20 cellular contexts compared by ENCODE assay signal in genomic region chr5:175678074-175678473, GRCh38. TPM values are rescaled to one million over a fixed set of nuclear protein-coding genes. Genes with fewer than 3 reads are reported as not detected.
A peak's percentile ranks its signal among the peaks of the same experiment; 100 is the strongest.
DNase-seq lines count a peak whose midpoint lies in the region; ATAC-seq, FAIRE-seq and TF ChIP-seq lines count a peak whose summit lies in the region.
"Had no signal": no experiment of that assay in that cellular context is flagged by ENCODE, and none has a peak within 500 bp of the region (broad histone marks: within the 10 kb centered on the region; RNA-seq: fewer than 3 reads in every experiment).

No MANE protein-coding gene starts in this region.

- peak overlapping the region in 1 of 2 donors; percentile 44 for H3K4me3 Mint-ChIP-seq in activated T-cell treated with anti-CD3 and anti-CD28 coated beads, Interleukin-2, amount 50 U/mL, for 72 hours
- H3K4me3 Mint-ChIP-seq in activated T-helper 1 cell treated with anti-CD3 and anti-CD28 coated beads, Interleukin-12 subunit alpha, Interleukin-12 subunit beta, Interleukin-2, Interleukin-4 antibody, amounts not matched to agents 30 ng/mL and 10 ng/mL and 1 ng/mL, durations not matched to agents 14 hours and 24 hours and 36 hours, result no peak overlapping the region
- H3K4me3 Mint-ChIP-seq in HFFc6, result no peak overlapping the region

- H3K27ac Mint-ChIP-seq in activated T-cell treated with anti-CD3 and anti-CD28 coated beads, Interleukin-2, amount 50 U/mL, for 72 hours, result peak overlapping the region; percentile 4
- H3K27ac Mint-ChIP-seq in activated T-helper 1 cell treated with anti-CD3 and anti-CD28 coated beads, Interleukin-12 subunit alpha, Interleukin-12 subunit beta, Interleukin-2, Interleukin-4 antibody, amounts not matched to agents 30 ng/mL and 10 ng/mL and 1 ng/mL, durations not matched to agents 14 hours and 24 hours and 36 hours, result peak overlapping the region; percentile 13
- no peak overlapping the region for H3K27ac Mint-ChIP-seq in HFFc6

- H3K18ac ChIP-seq in H1 (ENCODE audit: extremely low read depth, low read length), result no peak overlapping the region
- H3K18ac ChIP-seq in trophoblast cell (ENCODE audit: low read length), result no peak overlapping the region

- no peak overlapping the region for H4K8ac ChIP-seq in H1 (ENCODE audit: extremely low read depth, insufficient read depth, low read length)
- no peak overlapping the region for H4K8ac ChIP-seq in trophoblast cell (ENCODE audit: low read depth, low read length)

- H3K79me2 ChIP-seq in H1 (ENCODE audit: control insufficient read depth in 1 of 2, insufficient read depth in 2 of 2, low read length in 2 of 2), result no peaks in the 10 kb centered on the region
- H3K79me2 ChIP-seq in trophoblast cell (ENCODE audit: control insufficient read depth, insufficient read depth, low read length, poor library complexity), result no peaks in the 10 kb centered on the region

- H4K5ac ChIP-seq in H1 (ENCODE audit: insufficient read length, low read depth, low read length), result no peak overlapping the region

- no peaks in the 10 kb centered on the region for H3K23me2 ChIP-seq in H1 (ENCODE audit: low read depth, low read length)

- H4K91ac ChIP-seq in H1 (replicated peaks; ENCODE audit: insufficient read length, low read length) (no peak overlapping the region), trophoblast cell (ENCODE audit: low read depth, low read length) (no peak overlapping the region)

- H3K23ac ChIP-seq in H1 (ENCODE audit: insufficient read length), result no peak overlapping the region
- no peak overlapping the region for H3K23ac ChIP-seq in trophoblast cell (ENCODE audit: low read length)

- H3K4me3 ChIP-seq in BLaER1 treated with 17β-estradiol and CSF1 and Interleukin-3, amounts not matched to agents 10 nM and 100 nM, result no peak overlapping the region
- H3K4me3 ChIP-seq in H1 (ENCODE audit: extremely low read depth in 1 of 4, insufficient read depth in 2 of 4, low read depth in 3 of 4, low read length in 4 of 4), result no peak overlapping the region
- H3K4me3 ChIP-seq in stomach, result no peak overlapping the region
- no peak overlapping the region for H3K4me3 ChIP-seq in trophoblast cell (ENCODE audit: low read depth, low read length)
- H3K4me3 ChIP-seq: GM23248 had no signal

- no peaks in the 10 kb centered on the region for H3K27me3 Mint-ChIP-seq in activated T-cell treated with anti-CD3 and anti-CD28 coated beads, Interleukin-2, amount 50 U/mL, for 72 hours (ENCODE audit: low read depth)
- H3K27me3 Mint-ChIP-seq in activated T-helper 1 cell treated with anti-CD3 and anti-CD28 coated beads, Interleukin-12 subunit alpha, Interleukin-12 subunit beta, Interleukin-2, Interleukin-4 antibody, amounts not matched to agents 30 ng/mL and 10 ng/mL and 1 ng/mL, durations not matched to agents 14 hours and 24 hours and 36 hours (ENCODE audit: insufficient read depth), result no peaks in the 10 kb centered on the region
- H3K27me3 Mint-ChIP-seq in HFFc6 (ENCODE audit: insufficient read depth), result peaks cover 6% of the 10 kb centered on the region

- no peak for TF ChIP-seq EP300 in H1 (IDR thresholded peaks at IDR 0.05; ENCODE audit: borderline replicate concordance in 1 of 2, low read depth in 2 of 2, low read length in 2 of 2)
- no peak for TF ChIP-seq EP300 in stomach (IDR thresholded peaks at IDR 0.05)

- H2BK5ac ChIP-seq in H1 (ENCODE audit: low read depth, low read length) (no peak overlapping the region), trophoblast cell (ENCODE audit: low read depth, low read length, poor library complexity) (no peak overlapping the region)

- no peak for TF ChIP-seq RAD21 in H1 (IDR thresholded peaks at IDR 0.05 in 1 of 2, conservative IDR thresholded peaks at IDR 0.05 in 1 of 2; ENCODE audit: low read depth in 2 of 2, low read length in 2 of 2)

- H3K9ac ChIP-seq in BLaER1 treated with 17β-estradiol and CSF1 and Interleukin-3, amounts not matched to agents 10 nM and 100 nM, result no peak overlapping the region
- H3K9ac ChIP-seq in H1 (replicated peaks in 1 of 4; ENCODE audit: extremely low read depth in 1 of 4, low read depth in 3 of 4, low read length in 3 of 4) (no peak overlapping the region), trophoblast cell (ENCODE audit: low read length) (no peak overlapping the region)
- H3K9ac ChIP-seq: GM23248 had no signal

- peak overlapping the region in 9 of 11 experiments; percentile 67 to 85 (median 76); a peak in 17 of 22 replicates for H3K4me2 ChIP-seq in BLaER1 treated with 17β-estradiol and CSF1 and Interleukin-3, amounts not matched to agents 10 nM and 100 nM
- H3K4me2 ChIP-seq in H1 (ENCODE audit: insufficient read depth in 1 of 2, low read depth in 2 of 2, low read length in 2 of 2) (no peak overlapping the region), trophoblast cell (ENCODE audit: low read length) (no peak overlapping the region)

- H4K12ac ChIP-seq in trophoblast cell (ENCODE audit: low read depth, low read length), result no peak overlapping the region

- H2AFZ ChIP-seq in H1 (ENCODE audit: low read length) (no peak overlapping the region), trophoblast cell (ENCODE audit: insufficient read depth, low read length, poor library complexity) (no peak overlapping the region)
- H2AFZ ChIP-seq: GM23248 had no signal

- no peak for DNase-seq in activated T-cell treated with anti-CD3 and anti-CD28 coated beads, Interleukin-2, amount 50 U/mL, for 72 hours
- DNase-seq in activated T-cell treated with anti-CD3 and anti-CD28 coated beads, Interleukin-2, amount 50 U/mL, for 1 hour, result no peak
- DNase-seq in activated T-helper 1 cell treated with anti-CD3 and anti-CD28 coated beads, Interleukin-12 subunit alpha, Interleukin-12 subunit beta, Interleukin-2, Interleukin-4 antibody, amounts not matched to agents 30 ng/mL and 10 ng/mL and 1 ng/mL, durations not matched to agents 14 hours and 24 hours and 36 hours (ENCODE audit: low spot score), result no peak
- DNase-seq in H1 (ENCODE audit: low read depth in 1 of 2, low spot score in 2 of 2), result no peak
- DNase-seq in stomach, result no peak
- no peak for DNase-seq in trophoblast cell
- DNase-seq in HFFc6, result no peak
- DNase-seq: Calu3, DMS79, GM23248, Kasumi-1, NCI-H1105 treated with DMSO at 0.1 percent for 48 hours, NCI-H187, NCI-H82, Right ventricle myocardium superior had no signal

- no peak overlapping the region for H3K56ac ChIP-seq in H1 (replicated peaks; ENCODE audit: insufficient read length, low read depth, low read length)

- H3K27me3 ChIP-seq in BLaER1 treated with 17β-estradiol and CSF1 and Interleukin-3, amounts not matched to agents 10 nM and 100 nM, result no peaks in the 10 kb centered on the region
- H3K27me3 ChIP-seq in H1 (replicated peaks in 1 of 4; ENCODE audit: control insufficient read depth in 3 of 4, extremely low read depth in 1 of 4, insufficient read depth in 3 of 4, low read length in 3 of 4) (no peaks in the 10 kb centered on the region), stomach (no peaks in the 10 kb centered on the region), trophoblast cell (ENCODE audit: insufficient read depth, low read length) (no peaks in the 10 kb centered on the region)

- CTCF ChIA-PET in H1 (lab: Charles Lee; ENCODE audit: partially characterized antibody), result interaction anchor here (0.9 to 2.2 kb wide), 6 partner anchors 10 to 144 kb away, joined by 3 to 13 read pairs (median 4); no protein-coding TSS in a partner anchor

- H2BK12ac ChIP-seq in H1 (ENCODE audit: low read depth, low read length) (no peak overlapping the region), trophoblast cell (ENCODE audit: low read length) (no peak overlapping the region)

- no peak overlapping the region for H2AK5ac ChIP-seq in H1 (ENCODE audit: low read depth, low read length)
- H2AK5ac ChIP-seq in trophoblast cell (ENCODE audit: low read length), result no peak overlapping the region

- no peak overlapping the region for H3K14ac ChIP-seq in H1 (ENCODE audit: insufficient read length)
- no peak overlapping the region for H3K14ac ChIP-seq in trophoblast cell (ENCODE audit: low read length)

- TF ChIP-seq POLR2A in H1 (IDR thresholded peaks at IDR 0.05; ENCODE audit: control extremely low read depth in 1 of 2, low read depth in 2 of 2, low read length in 2 of 2), result no peak
- TF ChIP-seq POLR2A in stomach (IDR thresholded peaks at IDR 0.05), result no peak

- peaks cover 23 to 99% (median 85%) of the 10 kb centered on the region in 11 experiments; a peak in 21 of 22 replicates for H4K20me1 ChIP-seq in BLaER1 treated with 17β-estradiol and CSF1 and Interleukin-3, amounts not matched to agents 10 nM and 100 nM
- peaks cover under 1 to 3% of the 10 kb centered on the region in 2 experiments for H4K20me1 ChIP-seq in H1 (replicated peaks in 1 of 2; ENCODE audit: control insufficient read depth in 1 of 2, insufficient read depth in 2 of 2, low read length in 2 of 2)

- POLR2A ChIA-PET in H1 (lab: Charles Lee; ENCODE audit: partially characterized antibody), result interaction anchor here (1.4 to 2.3 kb wide), 2 partner anchors 10 to 11 kb away, joined by 4 to 5 read pairs; no protein-coding TSS in a partner anchor

- H3K9me3 Mint-ChIP-seq in activated T-cell treated with anti-CD3 and anti-CD28 coated beads, Interleukin-2, amount 50 U/mL, for 72 hours, result no peaks in the 10 kb centered on the region
- no peaks in the 10 kb centered on the region for H3K9me3 Mint-ChIP-seq in activated T-helper 1 cell treated with anti-CD3 and anti-CD28 coated beads, Interleukin-12 subunit alpha, Interleukin-12 subunit beta, Interleukin-2, Interleukin-4 antibody, amounts not matched to agents 30 ng/mL and 10 ng/mL and 1 ng/mL, durations not matched to agents 14 hours and 24 hours and 36 hours
- peaks cover 28% of the 10 kb centered on the region; the same call in 1 of the 2 replicates for H3K9me3 Mint-ChIP-seq in HFFc6

- H3K79me1 ChIP-seq in H1 (ENCODE audit: low read depth, low read length) (no peaks in the 10 kb centered on the region; the same call in 1 of the 2 replicates), trophoblast cell (ENCODE audit: low read length) (no peaks in the 10 kb centered on the region)

- H3K36me3 Mint-ChIP-seq in activated T-cell treated with anti-CD3 and anti-CD28 coated beads, Interleukin-2, amount 50 U/mL, for 72 hours (ENCODE audit: insufficient read depth in 2 of 2), result peaks cover 0 to 6% of the 10 kb centered on the region in 2 donors
- peaks cover 48% of the 10 kb centered on the region for H3K36me3 Mint-ChIP-seq in activated T-helper 1 cell treated with anti-CD3 and anti-CD28 coated beads, Interleukin-12 subunit alpha, Interleukin-12 subunit beta, Interleukin-2, Interleukin-4 antibody, amounts not matched to agents 30 ng/mL and 10 ng/mL and 1 ng/mL, durations not matched to agents 14 hours and 24 hours and 36 hours (ENCODE audit: low read depth)
- no peaks in the 10 kb centered on the region; the same call in 1 of the 2 replicates for H3K36me3 Mint-ChIP-seq in HFFc6 (ENCODE audit: low read depth)

- peaks cover 52 to 100% (median 79%) of the 10 kb centered on the region in 10 experiments for H3K4me1 ChIP-seq in BLaER1 treated with 17β-estradiol and CSF1 and Interleukin-3, amounts not matched to agents 10 nM and 100 nM
- H3K4me1 ChIP-seq in H1 (replicated peaks in 1 of 4; ENCODE audit: control insufficient read depth in 3 of 4, insufficient read depth in 4 of 4, low read length in 3 of 4), result no peaks in the 10 kb centered on the region
- peaks cover 25 to 89% (median 37%) of the 10 kb centered on the region in 4 donors for H3K4me1 ChIP-seq in stomach
- H3K4me1 ChIP-seq in trophoblast cell (ENCODE audit: control insufficient read depth in 1 of 2, insufficient read depth in 2 of 2, low read length in 2 of 2), result no peaks in the 10 kb centered on the region

- no peaks in the 10 kb centered on the region for H3K9me3 ChIP-seq in BLaER1 treated with 17β-estradiol and CSF1 and Interleukin-3, amounts not matched to agents 10 nM and 100 nM (replicated peaks in 1 of 11)
- H3K9me3 ChIP-seq in H1 (ENCODE audit: insufficient read depth in 2 of 2, low read depth in 1 of 2, low read length in 1 of 2), result no peaks in the 10 kb centered on the region
- H3K9me3 ChIP-seq in stomach, result no peaks in the 10 kb centered on the region
- no peaks in the 10 kb centered on the region for H3K9me3 ChIP-seq in trophoblast cell (ENCODE audit: insufficient read depth, low read depth, low read length)

- H3K4ac ChIP-seq in H1 (replicated peaks; ENCODE audit: insufficient read length, low read depth, low read length) (no peak overlapping the region), trophoblast cell (ENCODE audit: low read depth, low read length) (no peak overlapping the region)

- H3K4me1 Mint-ChIP-seq in activated T-cell treated with anti-CD3 and anti-CD28 coated beads, Interleukin-2, amount 50 U/mL, for 72 hours (ENCODE audit: low read depth), result peaks cover 62% of the 10 kb centered on the region
- H3K4me1 Mint-ChIP-seq in activated T-helper 1 cell treated with anti-CD3 and anti-CD28 coated beads, Interleukin-12 subunit alpha, Interleukin-12 subunit beta, Interleukin-2, Interleukin-4 antibody, amounts not matched to agents 30 ng/mL and 10 ng/mL and 1 ng/mL, durations not matched to agents 14 hours and 24 hours and 36 hours (ENCODE audit: low read depth), result peaks cover 78% of the 10 kb centered on the region
- no peaks in the 10 kb centered on the region for H3K4me1 Mint-ChIP-seq in HFFc6 (ENCODE audit: low read depth)

- no peak for TF ChIP-seq CTCF in H1 (IDR thresholded peaks at IDR 0.05; ENCODE audit: control extremely low read depth in 1 of 3, insufficient read depth in 1 of 3, low read depth in 1 of 3, low read length in 3 of 3)
- TF ChIP-seq CTCF in stomach (IDR thresholded peaks at IDR 0.05), result no peak
- TF ChIP-seq CTCF in HFFc6 (IDR thresholded peaks at IDR 0.05), result no peak

- intact Hi-C loops in activated T-helper 1 cell treated with anti-CD3 and anti-CD28 coated beads, Interleukin-12 subunit alpha, Interleukin-12 subunit beta, Interleukin-2, Interleukin-4 antibody, amounts not matched to agents 30 ng/mL and 10 ng/mL and 1 ng/mL, durations not matched to agents 14 hours and 24 hours and 36 hours (cut with micrococcal nuclease), result no loop called here
- intact Hi-C loops in stomach (cut with DNase I; ENCODE audit: low total_unique reads), result no loop called here

- 89% methylated on average over 10 of the region's 10 CpGs; no CpG with 5 or more reads in 1 of the 2 experiments for WGBS in H1 (ENCODE audit: extremely low coverage in 1 of 2, insufficient coverage in 1 of 2, insufficient read length in 1 of 2, insufficient replicate concordance in 2 of 2, low coverage in 1 of 2, low lambda C conversion rate in 2 of 2, missing lambda C conversion rate in 1 of 2), 2 experiments
- WGBS in stomach, 5 donors, result 86 to 93% (median 91%) methylated on average over 10 of the region's 10 CpGs
- no CpG with 5 or more reads among the region's 10 CpGs for WGBS in trophoblast cell (ENCODE audit: extremely low coverage, insufficient coverage, insufficient read length)

- no peak overlapping the region for H3K27ac ChIP-seq in BLaER1 treated with 17β-estradiol and CSF1 and Interleukin-3, amounts not matched to agents 10 nM and 100 nM
- H3K27ac ChIP-seq in H1 (ENCODE audit: low read depth, low read length) (no peak overlapping the region), stomach (no peak overlapping the region), trophoblast cell (ENCODE audit: low read depth, low read length) (no peak overlapping the region)
- H3K27ac ChIP-seq: GM23248 had no signal

- H2BK15ac ChIP-seq in H1 (ENCODE audit: low read length), result 0 out of 2 replicates have a peak overlapping the region, but pooled peaks have one; percentile 61

- ATAC-seq in activated T-cell treated with anti-CD3 and anti-CD28 coated beads, Interleukin-2, amount 50 U/mL, for 72 hours (replicated peaks in 1 of 2), result no peak
- ATAC-seq: Panc1 had no signal

- FAIRE-seq in H1 (lab: Jason Lieb, UNC), result no peak
- FAIRE-seq: GM12891 had no signal

- peaks cover 8 to 72% (median 19%) of the 10 kb centered on the region in 11 experiments for H3K36me3 ChIP-seq in BLaER1 treated with 17β-estradiol and CSF1 and Interleukin-3, amounts not matched to agents 10 nM and 100 nM
- H3K36me3 ChIP-seq in H1 (ENCODE audit: control insufficient read depth in 2 of 4, insufficient read depth in 4 of 4, low read length in 3 of 4) (0 out of 8 replicates have a peak, but pooled peaks cover 0 to under 1% (median 0%) of the 10 kb centered on the region in 4 experiments), stomach (peaks cover 0 to 5% (median 3%) of the 10 kb centered on the region in 4 donors), trophoblast cell (ENCODE audit: control insufficient read depth in 1 of 2, insufficient read depth in 2 of 2, low read length in 2 of 2) (no peaks in the 10 kb centered on the region)

- H2BK20ac ChIP-seq in H1 (ENCODE audit: low read length), result no peak overlapping the region

- no peak overlapping the region for H2BK120ac ChIP-seq in H1 (replicated peaks; ENCODE audit: low read depth, low read length)
- no peak overlapping the region for H2BK120ac ChIP-seq in trophoblast cell (ENCODE audit: insufficient read depth, low read length, poor library complexity)

RNA-seq across cellular contexts. Expression of gene HRH2, which starts 20.2 kb away (rescaled TPM):
- 10 to 100 TPM; 18.4 to 22.8 TPM for total RNA-seq in activated T-cell treated with anti-CD3 and anti-CD28 coated beads, Interleukin-2, amount 50 U/mL, for 72 hours
- total RNA-seq in activated T-helper 1 cell treated with anti-CD3 and anti-CD28 coated beads, Interleukin-12 subunit alpha, Interleukin-12 subunit beta, Interleukin-2, Interleukin-4 antibody, amounts not matched to agents 30 ng/mL and 10 ng/mL and 1 ng/mL, durations not matched to agents 14 hours and 24 hours and 36 hours, result 94.7 and 96.9 TPM in 2 replicates
- 8.1 and 9.3 TPM in 2 replicates for total RNA-seq in H1 (2021; fragmentation: NEBNext Ultra II Directional; extraction: Animal tissue kit (Norgen Biotek cat#: 25700))
- 7.8 and 10.2 TPM in 2 replicates for polyA plus RNA-seq in H1 (2011; rRNA removed)
- polyA plus RNA-seq in H1 (2011; cell fraction: cytosol; rRNA removed), result 4.0 TPM
- 10.3 TPM for polyA plus RNA-seq in H1 (2011; cell fraction: nucleus; rRNA removed)
- 6.5 to 7.4 TPM (median 7.2 TPM) in 4 replicates for polyA plus RNA-seq in H1 (2012, experiment 1 of 2)
- polyA plus RNA-seq in H1 (2012, experiment 2 of 2), result 5.5 TPM
- polyA plus RNA-seq in H1 (2013, experiment 1 of 2), result 9.8 TPM
- polyA plus RNA-seq in H1 (2013, experiment 2 of 2), result 9.8 TPM
- polyA minus RNA-seq in H1 (2011; rRNA and poly(A)+ RNA removed), result 16.1 and 21.8 TPM in 2 replicates
- polyA minus RNA-seq in H1 (2011; cell fraction: cytosol; rRNA and poly(A)+ RNA removed), result 5.1 TPM
- polyA minus RNA-seq in H1 (2011; cell fraction: nucleus; rRNA and poly(A)+ RNA removed), result 12.5 TPM
- 10 to 100 TPM in 2 of 5 donors, 1 to 10 TPM in 1, under 1 TPM in 2; 0.58 to 44.6 (median 5.0) TPM for total RNA-seq in stomach
- polyA plus RNA-seq in stomach, result 10 to 100 TPM in 1 of 3 donors, 1 to 10 TPM in 2; 4.0 to 11.3 (median 4.3) TPM
- 1.0 and 1.4 TPM in 2 replicates for polyA plus RNA-seq in trophoblast cell (2013)
- total RNA-seq in HFFc6 (2021; fragmentation: NEBNext Ultra II Directional; extraction: Animal tissue kit (Norgen Biotek cat#: 25700)), result not detected
- total RNA-seq: Calu3, G401, GM23248, NCI-H460 had no signal
- polyA plus RNA-seq: GM23248 had no signal

Comparison
In these comparisons a context has a peak if more than half of its experiments do, and no peak if none do; other contexts are left out.
1. H3K4me2 ChIP-seq: peak in BLaER1 treated with 17β-estradiol and CSF1 and Interleukin-3, amounts not matched to agents 10 nM and 100 nM (9 of 11); none in H1 (0 of 2) and trophoblast cell (single experiment).